11 cellular contexts compared by ENCODE assay signal in the genomic region with DNA sequence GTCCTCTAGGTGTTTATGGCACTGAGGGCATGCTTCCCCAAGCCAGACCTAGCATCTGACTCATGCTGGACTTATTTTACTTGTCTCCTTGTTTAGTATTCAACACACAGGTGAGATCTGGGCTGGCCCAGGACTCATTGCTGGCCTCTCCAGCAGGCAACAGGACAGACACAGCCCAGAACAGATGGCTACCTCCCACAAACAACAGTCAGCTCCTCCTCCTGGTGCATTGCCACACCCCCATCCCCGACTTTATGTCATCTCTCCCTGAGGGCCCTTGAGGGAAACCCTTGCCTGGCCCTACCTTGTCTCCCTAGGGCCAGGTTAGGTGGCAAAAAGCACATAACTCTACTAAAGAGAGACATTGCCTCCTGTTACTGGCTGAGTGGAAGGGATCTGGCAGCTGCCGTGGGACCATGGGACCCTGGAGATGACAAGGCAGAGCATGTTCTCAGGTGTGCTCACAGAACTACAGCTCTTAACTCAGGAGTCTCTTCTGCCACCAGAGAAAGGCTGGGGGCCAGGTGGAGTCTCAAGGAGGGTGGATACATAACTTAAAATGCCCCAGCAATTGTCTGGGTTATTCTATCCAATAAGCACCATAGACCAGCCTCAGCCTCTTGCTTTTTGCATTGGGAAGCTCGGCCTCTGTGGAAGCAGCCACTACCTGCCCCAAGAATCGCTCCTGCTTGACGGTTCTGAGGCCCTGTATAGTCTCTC. TPM values are rescaled to one million over a fixed set of nuclear protein-coding genes. Genes with fewer than 3 reads are reported as not detected.
A peak's percentile ranks its signal among the peaks of the same experiment; 100 is the strongest.
DNase-seq lines count a peak whose midpoint lies in the region; ATAC-seq and FAIRE-seq lines count a peak whose summit lies in the region.
"Had no signal": no experiment of that assay in that cellular context is flagged by ENCODE, and none has a peak within 500 bp of the region (broad histone marks: within the 10 kb centered on the region; RNA-seq: fewer than 3 reads in every experiment).

No MANE protein-coding gene starts in this region.

- 70 to 78% (median 73%) methylated on average over 5 of the region's 5 CpGs for WGBS in small intestine, 3 donors

- H3K36me3 ChIP-seq in small intestine (ENCODE audit: control insufficient read depth in 2 of 2, insufficient read depth in 2 of 2, low read length in 2 of 2), result no peaks in the 10 kb centered on the region
- H3K36me3 ChIP-seq: right atrium auricular region had no signal

- no peak for FAIRE-seq in small intestine (lab: Jason Lieb, UNC)

- DNase-seq in D341Med (ENCODE audit: low spot score) (peak; percentile 59), ELF-1 (ENCODE audit: low read depth, low spot score) (peak; percentile 74), SW480 (ENCODE audit: low spot score) (peak; percentile 59), kidney tubule cell (ENCODE audit: low spot score) (peak; percentile 83), small intestine (no peak), midbrain (lab: John Stamatoyannopoulos, UW) (no peak)
- DNase-seq: Calu3, KG1 had no signal

- peaks cover 0 to 3% of the 10 kb centered on the region in 2 donors for H3K27me3 ChIP-seq in small intestine (ENCODE audit: control insufficient read depth in 2 of 2, insufficient read depth in 2 of 2, low read length in 2 of 2)
- H3K27me3 ChIP-seq: right atrium auricular region had no signal

- no peak for ATAC-seq in HG03280 (IDR thresholded peaks at IDR 0.05; ENCODE audit: unreplicated experiment)
- ATAC-seq: Right ventricle myocardium inferior had no signal

- H3K4me1 ChIP-seq in small intestine (ENCODE audit: control insufficient read depth in 2 of 2, insufficient read depth in 1 of 2, low read depth in 1 of 2, low read length in 1 of 2), result peaks cover 0 to 4% of the 10 kb centered on the region in 2 donors

- H3K9me3 ChIP-seq in small intestine (ENCODE audit: control insufficient read depth, low read depth), result no peaks in the 10 kb centered on the region
- H3K9me3 ChIP-seq: right atrium auricular region had no signal

- no peak overlapping the region for H3K27ac ChIP-seq in small intestine (ENCODE audit: low read depth in 1 of 2, low read length in 1 of 2)
- H3K27ac ChIP-seq: right atrium auricular region had no signal

- H3K4me3 ChIP-seq in small intestine (ENCODE audit: low read depth in 1 of 2, low read length in 2 of 2), result no peak overlapping the region
- H3K4me3 ChIP-seq: right atrium auricular region had no signal

RNA-seq across cellular contexts. Expression of a gene that starts 2.3 kb away (rescaled TPM):
- polyA plus RNA-seq in small intestine, result 1 to 10 TPM in 2 of 3 donors, under 1 TPM in 1; 0.89 to 4.9 (median 3.5) TPM

RNA-seq across cellular contexts. Expression of a gene that starts 51.3 kb away (rescaled TPM):
- not detected for polyA plus RNA-seq in small intestine

Comparison
In these comparisons a context has a peak if more than half of its experiments do, and no peak if none do; other contexts are left out.
1. DNase-seq: peak in D341Med (single experiment), ELF-1 (single experiment), SW480 (single experiment) and kidney tubule cell (single experiment); none in small intestine (single experiment) and midbrain (single experiment).